Comparison of ENCODE assay signal across 6 cellular contexts in genomic region chr17:34001246-34001645, GRCh38.
"Had no signal": no experiment of that assay in that cellular context is flagged by ENCODE, and none has a peak within 500 bp of the region (broad histone marks: within the 10 kb centered on the region; RNA-seq: fewer than 3 reads in every experiment).

No MANE protein-coding gene starts in this region.

- H3K27ac Mint-ChIP-seq: IgD-negative memory B cell had no signal

- DNase-seq: IMR-90, KBM-7 had no signal

- ATAC-seq: HepG2, K562 had no signal

- H3K4me1 Mint-ChIP-seq: IgD-negative memory B cell had no signal

- H3K4me3 ChIP-seq: K562 had no signal

- H3K27ac ChIP-seq: HL-60 had no signal
